18 cellular contexts compared by ENCODE assay signal in the genomic region with DNA sequence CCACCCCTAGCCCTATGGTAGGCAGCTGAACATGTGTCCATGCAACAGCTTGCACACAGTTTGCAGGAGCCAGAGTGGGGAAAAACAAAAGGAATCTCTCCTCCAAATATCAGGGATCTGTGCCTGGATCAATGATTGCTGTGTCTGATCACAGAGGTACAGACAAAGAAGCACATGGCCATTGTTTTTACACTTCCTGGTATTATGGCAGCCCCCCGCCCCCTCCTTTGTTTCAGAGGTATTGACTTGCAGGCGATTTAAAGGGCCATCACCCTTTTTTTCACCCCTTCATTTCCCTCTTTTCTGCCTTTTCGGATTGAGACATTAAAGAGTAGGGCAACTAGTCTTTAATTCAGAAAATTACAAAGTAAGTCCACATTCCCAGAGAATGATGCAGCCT.
DNase-seq lines count a peak whose midpoint lies in the region; ATAC-seq, FAIRE-seq and TF ChIP-seq lines count a peak whose summit lies in the region.
"Had no signal": no experiment of that assay in that cellular context is flagged by ENCODE, and none has a peak within 500 bp of the region (broad histone marks: within the 10 kb centered on the region; RNA-seq: fewer than 3 reads in every experiment).

No MANE protein-coding gene starts in this region.

- H3K4me1 Mint-ChIP-seq in GM23338: no peaks in the 10 kb centered on the region
- H3K4me1 Mint-ChIP-seq: CD8-positive, alpha-beta memory T cell had no signal

- peak overlapping the region; percentile 58; the same call in 1 of the 2 replicates for H2BK5ac ChIP-seq in H1 (ENCODE audit: low read depth, low read length)

- no peak overlapping the region for H3K4ac ChIP-seq in H1 (replicated peaks; ENCODE audit: insufficient read length, low read depth, low read length)

- H3K23me2 ChIP-seq in H1 (ENCODE audit: low read depth, low read length): no peaks in the 10 kb centered on the region

- no peaks in the 10 kb centered on the region for H3K27me3 ChIP-seq in GM23338 (ENCODE audit: insufficient read depth)
- H3K27me3 ChIP-seq in Loucy (ENCODE audit: insufficient read depth, low read length, poor library complexity, severe bottlenecking): no peaks in the 10 kb centered on the region
- H3K27me3 ChIP-seq in H1 (replicated peaks in 1 of 4; ENCODE audit: control insufficient read depth in 3 of 4, extremely low read depth in 1 of 4, insufficient read depth in 3 of 4, low read length in 3 of 4): no peaks in the 10 kb centered on the region
- H3K27me3 ChIP-seq in MG63: no peaks in the 10 kb centered on the region

- 0 out of 2 replicates have a peak, but pooled peaks cover 5% of the 10 kb centered on the region for H3K9me2 ChIP-seq in GM23338 (ENCODE audit: insufficient read depth)
- no peaks in the 10 kb centered on the region for H3K9me2 ChIP-seq in Loucy (replicated peaks; ENCODE audit: low read depth, low read length)

- H3K36me3 Mint-ChIP-seq in GM23338 (ENCODE audit: low read depth): peaks cover 12% of the 10 kb centered on the region

- no peak overlapping the region for H3K4me2 ChIP-seq in GM23338
- H3K4me2 ChIP-seq in Loucy (ENCODE audit: low read depth, low read length, poor library complexity, severe bottlenecking): no peak overlapping the region
- no peak overlapping the region for H3K4me2 ChIP-seq in H1 (ENCODE audit: insufficient read depth in 1 of 2, low read depth in 2 of 2, low read length in 2 of 2)
- H3K4me2 ChIP-seq: A549 had no signal

- no peak for FAIRE-seq in H1 (lab: Jason Lieb, UNC)
- FAIRE-seq: A549, G401.6, GM12892, GM19239, K562 had no signal

- H4K8ac ChIP-seq in H1 (ENCODE audit: extremely low read depth, insufficient read depth, low read length): no peak overlapping the region

- H4K91ac ChIP-seq in H1 (replicated peaks; ENCODE audit: insufficient read length, low read length): no peak overlapping the region

- no peak overlapping the region for H2BK12ac ChIP-seq in H1 (ENCODE audit: low read depth, low read length)

- no peak overlapping the region for H2AK5ac ChIP-seq in H1 (ENCODE audit: low read depth, low read length)

- H2AFZ ChIP-seq in GM23338: peak overlapping the region; percentile 89
- H2AFZ ChIP-seq in Loucy (ENCODE audit: low read length): peak overlapping the region; percentile 25; the same call in 1 of the 2 replicates
- H2AFZ ChIP-seq in H1 (ENCODE audit: low read length): peak overlapping the region; percentile 92

- H3K36me3 ChIP-seq in GM23338 (ENCODE audit: insufficient read depth) (no peaks in the 10 kb centered on the region; the same call in 1 of the 2 replicates), Loucy (ENCODE audit: insufficient read depth, low read length) (no peaks in the 10 kb centered on the region), H1 (ENCODE audit: control insufficient read depth in 2 of 4, insufficient read depth in 4 of 4, low read length in 3 of 4) (peaks cover 0 to 4% (median 0%) of the 10 kb centered on the region in 4 experiments; a peak in 1 of 8 replicates), MG63 (no peaks in the 10 kb centered on the region)

- no peak overlapping the region for H3K27ac Mint-ChIP-seq in GM23338
- H3K27ac Mint-ChIP-seq: CD8-positive, alpha-beta memory T cell had no signal

- no peak for TF ChIP-seq CTCF in GM23338 (conservative IDR thresholded peaks at IDR 0.05; ENCODE audit: low read depth in 2 of 2)
- no peak for TF ChIP-seq CTCF in Loucy (conservative IDR thresholded peaks at IDR 0.05; ENCODE audit: low read length)
- no peak for TF ChIP-seq CTCF in H1 (IDR thresholded peaks at IDR 0.05; ENCODE audit: control extremely low read depth in 1 of 3, insufficient read depth in 1 of 3, low read depth in 1 of 3, low read length in 3 of 3)

- no peak for TF ChIP-seq POLR2A in H1 (IDR thresholded peaks at IDR 0.05; ENCODE audit: control extremely low read depth in 1 of 2, low read depth in 2 of 2, low read length in 2 of 2)

- CTCF ChIA-PET in H1 (lab: Charles Lee; ENCODE audit: partially characterized antibody): no interaction called here

- TF ChIP-seq EP300 in H1 (IDR thresholded peaks at IDR 0.05; ENCODE audit: borderline replicate concordance in 1 of 2, low read depth in 2 of 2, low read length in 2 of 2): no peak

- peak overlapping the region; percentile 24 for H4K5ac ChIP-seq in H1 (ENCODE audit: insufficient read length, low read depth, low read length)

- no peak overlapping the region for H2BK20ac ChIP-seq in H1 (ENCODE audit: low read length)

- no peaks in the 10 kb centered on the region for H3K79me2 ChIP-seq in GM23338 (replicated peaks; ENCODE audit: insufficient read depth)
- H3K79me2 ChIP-seq in Loucy (ENCODE audit: insufficient read depth, low read length): no peaks in the 10 kb centered on the region
- H3K79me2 ChIP-seq in H1 (ENCODE audit: control insufficient read depth in 1 of 2, insufficient read depth in 2 of 2, low read length in 2 of 2): no peaks in the 10 kb centered on the region

- H3K9ac ChIP-seq in Loucy (ENCODE audit: low read depth, low read length, poor library complexity, severe bottlenecking) (no peak overlapping the region), H1 (replicated peaks in 1 of 4; ENCODE audit: extremely low read depth in 1 of 4, low read depth in 3 of 4, low read length in 3 of 4) (no peak overlapping the region)

- no peak overlapping the region for H3K56ac ChIP-seq in H1 (replicated peaks; ENCODE audit: insufficient read length, low read depth, low read length)

- H3K18ac ChIP-seq in H1 (ENCODE audit: extremely low read depth, low read length): no peak overlapping the region

- no peak overlapping the region for H3K14ac ChIP-seq in H1 (ENCODE audit: insufficient read length)

- H3K9me3 ChIP-seq in Loucy (ENCODE audit: insufficient read depth, low read depth, low read length) (peaks cover 8% of the 10 kb centered on the region; the same call in 1 of the 2 replicates), H1 (ENCODE audit: insufficient read depth in 2 of 2, low read depth in 1 of 2, low read length in 1 of 2) (peaks cover 3 to 5% of the 10 kb centered on the region in 2 experiments; a peak in 2 of 4 replicates), MG63 (no peaks in the 10 kb centered on the region)
- H3K9me3 ChIP-seq: A549 had no signal

- WGBS in H1 (ENCODE audit: extremely low coverage in 1 of 2, insufficient coverage in 1 of 2, insufficient read length in 1 of 2, insufficient replicate concordance in 2 of 2, low coverage in 1 of 2, low lambda C conversion rate in 2 of 2, missing lambda C conversion rate in 1 of 2), 2 experiments: 80% methylated on average over 3 of the region's 3 CpGs; no CpG with 5 or more reads in 1 of the 2 experiments

- DNase-seq in GM23338 (ENCODE audit: low spot score): peak; percentile 56
- DNase-seq in H1 (ENCODE audit: low read depth in 1 of 2, low spot score in 2 of 2): peak in 1 of 2 experiments; percentile 1
- DNase-seq in iPS-NIHi11 (ENCODE audit: low spot score): peak; percentile 32
- DNase-seq in NCI-H526 treated with DMSO at 0.1 percent for 48 hours (lab: John Stamatoyannopoulos, UW): no peak
- DNase-seq in activated CD8-positive, alpha-beta memory T cell treated with anti-CD3 and anti-CD28 coated beads for 24 hours: no peak
- DNase-seq in MG63: no peak
- no peak for DNase-seq in Ammon's horn (ENCODE audit: low spot score)
- DNase-seq: CD8-positive, alpha-beta memory T cell; DMS79; EL had no signal

- H3K9me3 Mint-ChIP-seq in GM23338: peaks cover 11% of the 10 kb centered on the region

- H4K20me1 ChIP-seq in GM23338 (replicated peaks; ENCODE audit: insufficient read depth) (no peaks in the 10 kb centered on the region), Loucy (ENCODE audit: insufficient read depth, low read length, poor library complexity, severe bottlenecking) (no peaks in the 10 kb centered on the region), H1 (replicated peaks in 1 of 2; ENCODE audit: control insufficient read depth in 1 of 2, insufficient read depth in 2 of 2, low read length in 2 of 2) (no peaks in the 10 kb centered on the region)

- H3K23ac ChIP-seq in H1 (ENCODE audit: insufficient read length): no peak overlapping the region

- H3K4me3 ChIP-seq in GM23338 (no peak overlapping the region), Loucy (ENCODE audit: low read length, poor library complexity, severe bottlenecking) (no peak overlapping the region), H1 (ENCODE audit: extremely low read depth in 1 of 4, insufficient read depth in 2 of 4, low read depth in 3 of 4, low read length in 4 of 4) (no peak overlapping the region), MG63 (no peak overlapping the region)
- H3K4me3 ChIP-seq: A549, K562 had no signal

- ATAC-seq in GM23338: no peak
- ATAC-seq: A549, HCT116, K562 had no signal

- no peaks in the 10 kb centered on the region for H3F3A ChIP-seq in GM23338 (replicated peaks; ENCODE audit: low read depth)
- no peaks in the 10 kb centered on the region for H3F3A ChIP-seq in Loucy (ENCODE audit: low read depth)

- H3K27ac ChIP-seq in GM23338 (ENCODE audit: low read depth): no peak overlapping the region
- no peak overlapping the region for H3K27ac ChIP-seq in H1 (ENCODE audit: low read depth, low read length)
- H3K27ac ChIP-seq: A549, HL-60 had no signal

- no peak overlapping the region for H3K4me3 Mint-ChIP-seq in GM23338
- H3K4me3 Mint-ChIP-seq: CD8-positive, alpha-beta memory T cell had no signal

- no peaks in the 10 kb centered on the region for H3K79me1 ChIP-seq in H1 (ENCODE audit: low read depth, low read length)

- H2BK120ac ChIP-seq in H1 (replicated peaks; ENCODE audit: low read depth, low read length): peak overlapping the region; percentile 38

- no peaks in the 10 kb centered on the region for H3K27me3 Mint-ChIP-seq in GM23338 (ENCODE audit: insufficient read depth, low read depth, poor library complexity)
- H3K27me3 Mint-ChIP-seq: CD8-positive, alpha-beta memory T cell had no signal

- no peak overlapping the region for H2BK15ac ChIP-seq in H1 (ENCODE audit: low read length)

- POLR2A ChIA-PET in H1 (lab: Charles Lee; ENCODE audit: partially characterized antibody): no interaction called here

- no peak for TF ChIP-seq RAD21 in H1 (IDR thresholded peaks at IDR 0.05 in 1 of 2, conservative IDR thresholded peaks at IDR 0.05 in 1 of 2; ENCODE audit: low read depth in 2 of 2, low read length in 2 of 2)

- H3K4me1 ChIP-seq in GM23338 (ENCODE audit: insufficient read depth) (0 out of 2 replicates have a peak, but pooled peaks cover 2% of the 10 kb centered on the region), Loucy (ENCODE audit: insufficient read depth, low read length, poor library complexity, severe bottlenecking) (no peaks in the 10 kb centered on the region), H1 (replicated peaks in 1 of 4; ENCODE audit: control insufficient read depth in 3 of 4, insufficient read depth in 4 of 4, low read length in 3 of 4) (peaks cover 0 to 4% (median 2%) of the 10 kb centered on the region in 4 experiments; a peak in 3 of 7 replicates)
- H3K4me1 ChIP-seq: A549 had no signal

TF ChIP-seq in H1, 55 proteins besides CTCF, POLR2A, EP300 and RAD21:
- TF ChIP-seq, protein P1, sequence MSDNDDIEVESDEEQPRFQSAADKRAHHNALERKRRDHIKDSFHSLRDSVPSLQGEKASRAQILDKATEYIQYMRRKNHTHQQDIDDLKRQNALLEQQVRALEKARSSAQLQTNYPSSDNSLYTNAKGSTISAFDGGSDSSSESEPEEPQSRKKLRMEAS (IDR thresholded peaks at IDR 0.05): peak; percentile 76
- TF ChIP-seq SAP30 (IDR thresholded peaks at IDR 0.05; ENCODE audit: insufficient read depth, insufficient replicate concordance, low read length): no peak

Comparison
In these comparisons a context has a peak if more than half of its experiments do, and no peak if none do; other contexts are left out.
1. DNase-seq: peak in GM23338 (single experiment) and iPS-NIHi11 (single experiment); none in NCI-H526 treated with DMSO at 0.1 percent for 48 hours (single experiment), activated CD8-positive, alpha-beta memory T cell treated with anti-CD3 and anti-CD28 coated beads for 24 hours (single experiment), MG63 (single experiment) and Ammon's horn (single experiment).
2. H2AFZ ChIP-seq: peak in every context shown above with its lines; median percentile 92 in H1; 89 in GM23338; 25 in Loucy.